1 cellular context compared by ENCODE assay signal in the genomic region with DNA sequence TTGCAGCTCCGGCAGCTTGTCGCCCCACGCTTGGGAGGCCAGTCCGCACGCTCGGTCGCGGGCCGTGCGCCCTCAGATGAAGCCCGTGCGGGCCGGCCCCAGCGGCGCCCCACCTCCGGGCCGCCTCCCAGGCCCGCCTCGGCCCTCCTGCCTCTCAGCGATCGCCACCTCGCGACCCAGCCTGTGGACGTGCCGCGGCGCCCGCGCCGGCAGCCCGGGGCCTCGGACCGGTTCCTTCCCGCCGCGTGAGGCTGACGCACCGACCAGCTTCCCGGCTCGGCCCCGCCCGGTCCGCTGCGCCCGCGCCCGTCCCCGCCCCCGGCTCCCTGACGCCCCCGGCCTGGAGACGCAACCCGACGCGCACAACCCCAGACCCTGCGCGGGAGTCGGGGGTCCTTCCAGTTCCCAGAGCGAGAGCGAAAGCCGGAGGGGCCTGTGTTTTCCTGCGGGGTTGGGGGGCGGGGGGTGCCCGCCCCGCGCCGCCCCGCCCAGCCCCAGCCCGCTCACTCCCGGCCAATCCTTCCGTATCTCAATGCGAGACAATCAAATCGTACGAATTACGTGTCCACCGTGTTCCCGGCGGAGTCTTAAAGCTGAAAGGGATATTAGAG.
A peak's percentile ranks its signal among the peaks of the same experiment; 100 is the strongest.
TF ChIP-seq lines count a peak whose summit lies in the region.

A gene with protein sequence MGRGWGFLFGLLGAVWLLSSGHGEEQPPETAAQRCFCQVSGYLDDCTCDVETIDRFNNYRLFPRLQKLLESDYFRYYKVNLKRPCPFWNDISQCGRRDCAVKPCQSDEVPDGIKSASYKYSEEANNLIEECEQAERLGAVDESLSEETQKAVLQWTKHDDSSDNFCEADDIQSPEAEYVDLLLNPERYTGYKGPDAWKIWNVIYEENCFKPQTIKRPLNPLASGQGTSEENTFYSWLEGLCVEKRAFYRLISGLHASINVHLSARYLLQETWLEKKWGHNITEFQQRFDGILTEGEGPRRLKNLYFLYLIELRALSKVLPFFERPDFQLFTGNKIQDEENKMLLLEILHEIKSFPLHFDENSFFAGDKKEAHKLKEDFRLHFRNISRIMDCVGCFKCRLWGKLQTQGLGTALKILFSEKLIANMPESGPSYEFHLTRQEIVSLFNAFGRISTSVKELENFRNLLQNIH (minus strand): TSS at position 78 of the 611 bp plus-strand sequence. CDS start 77 bp downstream, at position 1.

TF ChIP-seq in GM12878, 131 proteins besides CTCF, POLR2A, EP300 and RAD21 (continued from another document):
- TF ChIP-seq, protein P1, sequence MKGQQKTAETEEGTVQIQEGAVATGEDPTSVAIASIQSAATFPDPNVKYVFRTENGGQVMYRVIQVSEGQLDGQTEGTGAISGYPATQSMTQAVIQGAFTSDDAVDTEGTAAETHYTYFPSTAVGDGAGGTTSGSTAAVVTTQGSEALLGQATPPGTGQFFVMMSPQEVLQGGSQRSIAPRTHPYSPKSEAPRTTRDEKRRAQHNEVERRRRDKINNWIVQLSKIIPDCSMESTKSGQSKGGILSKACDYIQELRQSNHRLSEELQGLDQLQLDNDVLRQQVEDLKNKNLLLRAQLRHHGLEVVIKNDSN (IDR thresholded peaks at IDR 0.05; ENCODE audit: borderline replicate concordance, extremely low read length, insufficient read depth, low read depth, low read length) = no peak
- TF ChIP-seq, protein P2, sequence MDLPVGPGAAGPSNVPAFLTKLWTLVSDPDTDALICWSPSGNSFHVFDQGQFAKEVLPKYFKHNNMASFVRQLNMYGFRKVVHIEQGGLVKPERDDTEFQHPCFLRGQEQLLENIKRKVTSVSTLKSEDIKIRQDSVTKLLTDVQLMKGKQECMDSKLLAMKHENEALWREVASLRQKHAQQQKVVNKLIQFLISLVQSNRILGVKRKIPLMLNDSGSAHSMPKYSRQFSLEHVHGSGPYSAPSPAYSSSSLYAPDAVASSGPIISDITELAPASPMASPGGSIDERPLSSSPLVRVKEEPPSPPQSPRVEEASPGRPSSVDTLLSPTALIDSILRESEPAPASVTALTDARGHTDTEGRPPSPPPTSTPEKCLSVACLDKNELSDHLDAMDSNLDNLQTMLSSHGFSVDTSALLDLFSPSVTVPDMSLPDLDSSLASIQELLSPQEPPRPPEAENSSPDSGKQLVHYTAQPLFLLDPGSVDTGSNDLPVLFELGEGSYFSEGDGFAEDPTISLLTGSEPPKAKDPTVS (IDR thresholded peaks at IDR 0.05; ENCODE audit: low read depth, low read length) = no peak
- TF ChIP-seq IKZF1 (conservative IDR thresholded peaks at IDR 0.05) = peak; percentile 68
- no peak for TF ChIP-seq CBX3 (IDR thresholded peaks at IDR 0.05; ENCODE audit: borderline replicate concordance, low read depth)
- TF ChIP-seq, protein P3, sequence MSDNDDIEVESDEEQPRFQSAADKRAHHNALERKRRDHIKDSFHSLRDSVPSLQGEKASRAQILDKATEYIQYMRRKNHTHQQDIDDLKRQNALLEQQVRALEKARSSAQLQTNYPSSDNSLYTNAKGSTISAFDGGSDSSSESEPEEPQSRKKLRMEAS (IDR thresholded peaks at IDR 0.05; ENCODE audit: low read depth, low read length) = 0 out of 2 replicates have a peak, but pooled peaks have one; percentile 26
- no peak for TF ChIP-seq YBX1 (IDR thresholded peaks at IDR 0.05)
- TF ChIP-seq ZNF217 (IDR thresholded peaks at IDR 0.05) = 0 out of 2 replicates have a peak, but pooled peaks have one; percentile 26
- TF ChIP-seq DPF2 (IDR thresholded peaks at IDR 0.05) = peak; percentile 84
- no peak for TF ChIP-seq JUND (IDR thresholded peaks at IDR 0.05; ENCODE audit: low read depth, low read length)
- TF ChIP-seq MXI1 (IDR thresholded peaks at IDR 0.05; ENCODE audit: low read depth, low read length) = peak; percentile 82
- no peak for TF ChIP-seq CHD4 (IDR thresholded peaks at IDR 0.05)
- TF ChIP-seq, protein P4, sequence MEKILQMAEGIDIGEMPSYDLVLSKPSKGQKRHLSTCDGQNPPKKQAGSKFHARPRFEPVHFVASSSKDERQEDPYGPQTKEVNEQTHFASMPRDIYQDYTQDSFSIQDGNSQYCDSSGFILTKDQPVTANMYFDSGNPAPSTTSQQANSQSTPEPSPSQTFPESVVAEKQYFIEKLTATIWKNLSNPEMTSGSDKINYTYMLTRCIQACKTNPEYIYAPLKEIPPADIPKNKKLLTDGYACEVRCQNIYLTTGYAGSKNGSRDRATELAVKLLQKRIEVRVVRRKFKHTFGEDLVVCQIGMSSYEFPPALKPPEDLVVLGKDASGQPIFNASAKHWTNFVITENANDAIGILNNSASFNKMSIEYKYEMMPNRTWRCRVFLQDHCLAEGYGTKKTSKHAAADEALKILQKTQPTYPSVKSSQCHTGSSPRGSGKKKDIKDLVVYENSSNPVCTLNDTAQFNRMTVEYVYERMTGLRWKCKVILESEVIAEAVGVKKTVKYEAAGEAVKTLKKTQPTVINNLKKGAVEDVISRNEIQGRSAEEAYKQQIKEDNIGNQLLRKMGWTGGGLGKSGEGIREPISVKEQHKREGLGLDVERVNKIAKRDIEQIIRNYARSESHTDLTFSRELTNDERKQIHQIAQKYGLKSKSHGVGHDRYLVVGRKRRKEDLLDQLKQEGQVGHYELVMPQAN (conservative IDR thresholded peaks at IDR 0.05) = peak; percentile 71
- TF ChIP-seq EGR1 (IDR thresholded peaks at IDR 0.05; ENCODE audit: borderline replicate concordance in 1 of 2, low read depth in 2 of 2, low read length in 2 of 2) = peak in 1 of 2 experiments; percentile 90; a peak in 2 of 3 replicates
- TF ChIP-seq, protein P5, sequence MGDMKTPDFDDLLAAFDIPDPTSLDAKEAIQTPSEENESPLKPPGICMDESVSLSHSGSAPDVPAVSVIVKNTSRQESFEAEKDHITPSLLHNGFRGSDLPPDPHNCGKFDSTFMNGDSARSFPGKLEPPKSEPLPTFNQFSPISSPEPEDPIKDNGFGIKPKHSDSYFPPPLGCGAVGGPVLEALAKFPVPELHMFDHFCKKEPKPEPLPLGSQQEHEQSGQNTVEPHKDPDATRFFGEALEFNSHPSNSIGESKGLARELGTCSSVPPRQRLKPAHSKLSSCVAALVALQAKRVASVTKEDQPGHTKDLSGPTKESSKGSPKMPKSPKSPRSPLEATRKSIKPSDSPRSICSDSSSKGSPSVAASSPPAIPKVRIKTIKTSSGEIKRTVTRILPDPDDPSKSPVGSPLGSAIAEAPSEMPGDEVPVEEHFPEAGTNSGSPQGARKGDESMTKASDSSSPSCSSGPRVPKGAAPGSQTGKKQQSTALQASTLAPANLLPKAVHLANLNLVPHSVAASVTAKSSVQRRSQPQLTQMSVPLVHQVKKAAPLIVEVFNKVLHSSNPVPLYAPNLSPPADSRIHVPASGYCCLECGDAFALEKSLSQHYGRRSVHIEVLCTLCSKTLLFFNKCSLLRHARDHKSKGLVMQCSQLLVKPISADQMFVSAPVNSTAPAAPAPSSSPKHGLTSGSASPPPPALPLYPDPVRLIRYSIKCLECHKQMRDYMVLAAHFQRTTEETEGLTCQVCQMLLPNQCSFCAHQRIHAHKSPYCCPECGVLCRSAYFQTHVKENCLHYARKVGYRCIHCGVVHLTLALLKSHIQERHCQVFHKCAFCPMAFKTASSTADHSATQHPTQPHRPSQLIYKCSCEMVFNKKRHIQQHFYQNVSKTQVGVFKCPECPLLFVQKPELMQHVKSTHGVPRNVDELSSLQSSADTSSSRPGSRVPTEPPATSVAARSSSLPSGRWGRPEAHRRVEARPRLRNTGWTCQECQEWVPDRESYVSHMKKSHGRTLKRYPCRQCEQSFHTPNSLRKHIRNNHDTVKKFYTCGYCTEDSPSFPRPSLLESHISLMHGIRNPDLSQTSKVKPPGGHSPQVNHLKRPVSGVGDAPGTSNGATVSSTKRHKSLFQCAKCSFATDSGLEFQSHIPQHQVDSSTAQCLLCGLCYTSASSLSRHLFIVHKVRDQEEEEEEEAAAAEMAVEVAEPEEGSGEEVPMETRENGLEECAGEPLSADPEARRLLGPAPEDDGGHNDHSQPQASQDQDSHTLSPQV (IDR thresholded peaks at IDR 0.05) = 0 out of 2 replicates have a peak, but pooled peaks have one; percentile 46
- TF ChIP-seq YY1 (IDR thresholded peaks at IDR 0.05; ENCODE audit: low read depth, low read length) = peak; percentile 52; the same call in 1 of the 2 replicates
- TF ChIP-seq MEF2A (IDR thresholded peaks at IDR 0.05; ENCODE audit: insufficient read depth, low read depth, low read length) = no peak
- TF ChIP-seq STAT3 (IDR thresholded peaks at IDR 0.05; ENCODE audit: low read depth, low read length) = no peak
- TF ChIP-seq, protein P6, sequence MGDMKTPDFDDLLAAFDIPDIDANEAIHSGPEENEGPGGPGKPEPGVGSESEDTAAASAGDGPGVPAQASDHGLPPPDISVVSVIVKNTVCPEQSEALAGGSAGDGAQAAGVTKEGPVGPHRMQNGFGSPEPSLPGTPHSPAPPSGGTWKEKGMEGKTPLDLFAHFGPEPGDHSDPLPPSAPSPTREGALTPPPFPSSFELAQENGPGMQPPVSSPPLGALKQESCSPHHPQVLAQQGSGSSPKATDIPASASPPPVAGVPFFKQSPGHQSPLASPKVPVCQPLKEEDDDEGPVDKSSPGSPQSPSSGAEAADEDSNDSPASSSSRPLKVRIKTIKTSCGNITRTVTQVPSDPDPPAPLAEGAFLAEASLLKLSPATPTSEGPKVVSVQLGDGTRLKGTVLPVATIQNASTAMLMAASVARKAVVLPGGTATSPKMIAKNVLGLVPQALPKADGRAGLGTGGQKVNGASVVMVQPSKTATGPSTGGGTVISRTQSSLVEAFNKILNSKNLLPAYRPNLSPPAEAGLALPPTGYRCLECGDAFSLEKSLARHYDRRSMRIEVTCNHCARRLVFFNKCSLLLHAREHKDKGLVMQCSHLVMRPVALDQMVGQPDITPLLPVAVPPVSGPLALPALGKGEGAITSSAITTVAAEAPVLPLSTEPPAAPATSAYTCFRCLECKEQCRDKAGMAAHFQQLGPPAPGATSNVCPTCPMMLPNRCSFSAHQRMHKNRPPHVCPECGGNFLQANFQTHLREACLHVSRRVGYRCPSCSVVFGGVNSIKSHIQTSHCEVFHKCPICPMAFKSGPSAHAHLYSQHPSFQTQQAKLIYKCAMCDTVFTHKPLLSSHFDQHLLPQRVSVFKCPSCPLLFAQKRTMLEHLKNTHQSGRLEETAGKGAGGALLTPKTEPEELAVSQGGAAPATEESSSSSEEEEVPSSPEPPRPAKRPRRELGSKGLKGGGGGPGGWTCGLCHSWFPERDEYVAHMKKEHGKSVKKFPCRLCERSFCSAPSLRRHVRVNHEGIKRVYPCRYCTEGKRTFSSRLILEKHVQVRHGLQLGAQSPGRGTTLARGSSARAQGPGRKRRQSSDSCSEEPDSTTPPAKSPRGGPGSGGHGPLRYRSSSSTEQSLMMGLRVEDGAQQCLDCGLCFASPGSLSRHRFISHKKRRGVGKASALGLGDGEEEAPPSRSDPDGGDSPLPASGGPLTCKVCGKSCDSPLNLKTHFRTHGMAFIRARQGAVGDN (IDR thresholded peaks at IDR 0.05) = peak; percentile 63
- TF ChIP-seq NR2F1 (conservative IDR thresholded peaks at IDR 0.05) = peak; percentile 47; the same call in 1 of the 2 replicates
- TF ChIP-seq, protein P7, sequence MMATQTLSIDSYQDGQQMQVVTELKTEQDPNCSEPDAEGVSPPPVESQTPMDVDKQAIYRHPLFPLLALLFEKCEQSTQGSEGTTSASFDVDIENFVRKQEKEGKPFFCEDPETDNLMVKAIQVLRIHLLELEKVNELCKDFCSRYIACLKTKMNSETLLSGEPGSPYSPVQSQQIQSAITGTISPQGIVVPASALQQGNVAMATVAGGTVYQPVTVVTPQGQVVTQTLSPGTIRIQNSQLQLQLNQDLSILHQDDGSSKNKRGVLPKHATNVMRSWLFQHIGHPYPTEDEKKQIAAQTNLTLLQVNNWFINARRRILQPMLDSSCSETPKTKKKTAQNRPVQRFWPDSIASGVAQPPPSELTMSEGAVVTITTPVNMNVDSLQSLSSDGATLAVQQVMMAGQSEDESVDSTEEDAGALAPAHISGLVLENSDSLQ (IDR thresholded peaks at IDR 0.05) = no peak
- TF ChIP-seq ZNF384 (IDR thresholded peaks at IDR 0.05; ENCODE audit: borderline replicate concordance, low read depth, low read length) = no peak
- peak; percentile 68 to 92; a peak in 3 of 4 replicates for TF ChIP-seq BHLHE40 (IDR thresholded peaks at IDR 0.05; ENCODE audit: borderline replicate concordance in 1 of 2, low read depth in 2 of 2, low read length in 1 of 2)
- TF ChIP-seq SMARCA5 (IDR thresholded peaks at IDR 0.05) = peak; percentile 68; the same call in 1 of the 2 replicates
- TF ChIP-seq KAT2A (conservative IDR thresholded peaks at IDR 0.05; ENCODE audit: control insufficient read depth, low read depth, low read length) = no peak
TF ChIP-seq in GM12878: peak in this region for 18.
